Comparison of ENCODE assay signal across 9 cellular contexts in the genomic region with DNA sequence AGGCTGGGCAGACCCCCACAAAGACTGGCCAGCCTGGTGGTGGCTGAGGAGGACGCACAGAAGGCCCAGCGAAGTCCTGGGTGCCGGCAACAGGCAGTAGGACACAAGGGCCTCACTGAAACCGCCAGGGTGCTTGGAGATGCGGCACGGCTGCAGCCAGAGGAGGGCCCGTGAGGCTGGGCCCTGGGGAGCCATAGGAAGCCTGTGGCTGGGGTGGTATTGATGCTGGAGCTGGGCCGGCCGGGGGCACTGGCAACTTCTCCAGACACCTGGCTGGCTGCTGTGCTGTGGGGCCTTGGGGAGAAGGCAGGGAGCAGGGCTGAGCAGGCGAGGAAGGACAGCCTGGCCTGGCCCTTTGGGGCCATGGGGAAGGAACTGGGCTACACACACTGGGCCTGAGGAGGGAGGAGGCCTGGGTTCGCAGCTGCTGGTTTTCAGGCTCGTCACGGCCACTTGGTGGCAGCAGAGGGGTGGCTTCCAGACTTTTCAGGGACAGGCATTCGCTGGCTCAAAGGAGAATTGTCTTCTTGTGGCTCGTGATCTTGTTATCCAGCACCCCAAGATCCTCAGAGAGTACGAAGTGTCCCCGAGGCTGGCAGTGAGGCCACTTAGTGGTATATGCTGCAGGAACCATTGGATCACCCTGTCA. TPM values are rescaled to one million over a fixed set of nuclear protein-coding genes. Genes with fewer than 3 reads are reported as not detected.
DNase-seq lines count a peak whose midpoint lies in the region; ATAC-seq and TF ChIP-seq lines count a peak whose summit lies in the region.
"Had no signal": no experiment of that assay in that cellular context is flagged by ENCODE, and none has a peak within 500 bp of the region (broad histone marks: within the 10 kb centered on the region; RNA-seq: fewer than 3 reads in every experiment).

No MANE protein-coding gene starts in this region.

- H3K9me3 ChIP-seq in OCI-LY1 (ENCODE audit: low read length) (no peaks in the 10 kb centered on the region), esophagus squamous epithelium (no peaks in the 10 kb centered on the region)

- H3K27ac ChIP-seq in OCI-LY1 (ENCODE audit: low read depth, low read length, poor library complexity, severe bottlenecking) (no peak overlapping the region), esophagus squamous epithelium (no peak overlapping the region)

- H4K20me1 ChIP-seq in OCI-LY1 (ENCODE audit: insufficient read depth, low read length), result no peaks in the 10 kb centered on the region

- no peak overlapping the region for H3K9ac ChIP-seq in OCI-LY1 (ENCODE audit: low read length)

- H3K4me1 Mint-ChIP-seq in CD14-positive monocyte (peaks cover 14% of the 10 kb centered on the region), nephron progenitor cell (peaks cover 4% of the 10 kb centered on the region)

- no peaks in the 10 kb centered on the region for H3K4me1 ChIP-seq in OCI-LY1 (ENCODE audit: insufficient read depth, low read length, severe bottlenecking)
- no peaks in the 10 kb centered on the region for H3K4me1 ChIP-seq in esophagus squamous epithelium

- no peaks in the 10 kb centered on the region for H3K36me3 Mint-ChIP-seq in CD14-positive monocyte
- H3K36me3 Mint-ChIP-seq in nephron progenitor cell (ENCODE audit: low read depth), result no peaks in the 10 kb centered on the region
- H3K36me3 Mint-ChIP-seq: IgD-negative memory B cell had no signal

- no peak for ATAC-seq in HG02981 (IDR thresholded peaks at IDR 0.05; ENCODE audit: unreplicated experiment)

- WGBS in esophagus squamous epithelium, 2 donors, result 57 to 60% methylated on average over 6 to 7 of the region's 17 CpGs

- H3K79me2 ChIP-seq in OCI-LY1 (ENCODE audit: insufficient read depth, low read length), result no peaks in the 10 kb centered on the region

- no peak overlapping the region for H2AFZ ChIP-seq in OCI-LY1 (ENCODE audit: low read length)

- DNase-seq in CD14-positive monocyte (ENCODE audit: low spot score), result peak; percentile 50
- DNase-seq in H4 (ENCODE audit: low spot score), result peak; percentile 32
- DNase-seq in activated T-cell treated with anti-CD3 and anti-CD28 coated beads for 48 hours (ENCODE audit: low read depth), result peak; percentile 44
- DNase-seq in esophagus squamous epithelium (lab: John Stamatoyannopoulos, UW), result no peak
- peak; percentile 71 for DNase-seq in nephron progenitor cell
- DNase-seq in superior temporal gyrus (ENCODE audit: extremely low spot score), result peak; percentile 90

- no peak overlapping the region for H3K4me2 ChIP-seq in OCI-LY1 (ENCODE audit: low read length)

- H3K4me3 Mint-ChIP-seq in CD14-positive monocyte (no peak overlapping the region), nephron progenitor cell (no peak overlapping the region)

- H3K27me3 Mint-ChIP-seq in CD14-positive monocyte (ENCODE audit: low read depth in 3 of 3) (peaks cover 2 to 21% (median 3%) of the 10 kb centered on the region in 3 donors), nephron progenitor cell (ENCODE audit: low read depth, poor library complexity) (peaks cover 15% of the 10 kb centered on the region)

- H3K9me2 ChIP-seq in OCI-LY1 (ENCODE audit: low read depth, low read length), result no peaks in the 10 kb centered on the region

- H3K27ac Mint-ChIP-seq in CD14-positive monocyte (no peak overlapping the region), nephron progenitor cell (no peak overlapping the region)
- H3K27ac Mint-ChIP-seq: IgD-negative memory B cell had no signal

- H3K9me3 Mint-ChIP-seq in CD14-positive monocyte, result peaks cover 0 to 2% (median 0%) of the 10 kb centered on the region in 7 donors
- peaks cover 62% of the 10 kb centered on the region for H3K9me3 Mint-ChIP-seq in nephron progenitor cell
- H3K9me3 Mint-ChIP-seq: IgD-negative memory B cell had no signal

- H3K27me3 ChIP-seq in OCI-LY1 (ENCODE audit: insufficient read depth, low read length) (no peaks in the 10 kb centered on the region), esophagus squamous epithelium (peaks cover 0 to 8% (median 0%) of the 10 kb centered on the region in 4 donors)

- intact Hi-C loops in CD14-positive monocyte (cut with micrococcal nuclease), result loop anchor here (5.0 kb wide), 1 partner anchor 113 kb away; no protein-coding TSS in a partner anchor
- intact Hi-C loops in esophagus squamous epithelium (cut with DNase I), result no loop called here

- TF ChIP-seq CTCF in CD14-positive monocyte (IDR thresholded peaks at IDR 0.05) (peak; percentile 57), OCI-LY1 (IDR thresholded peaks at IDR 0.05; ENCODE audit: low read length) (peak; percentile 58), esophagus squamous epithelium (IDR thresholded peaks at IDR 0.05) (peak; percentile 22 to 60 (median 52)), nephron progenitor cell (IDR thresholded peaks at IDR 0.05) (peak; percentile 55)

- TF ChIP-seq POLR2A in esophagus squamous epithelium (IDR thresholded peaks at IDR 0.05), result no peak

- H3K4me3 ChIP-seq in OCI-LY1 (ENCODE audit: low read depth, low read length, poor library complexity, severe bottlenecking) (no peak overlapping the region), esophagus squamous epithelium (no peak overlapping the region)

- no peaks in the 10 kb centered on the region for H3F3A ChIP-seq in OCI-LY1 (ENCODE audit: insufficient read depth, low read length)

- H3K36me3 ChIP-seq in OCI-LY1 (ENCODE audit: insufficient read depth, low read length), result no peaks in the 10 kb centered on the region
- H3K36me3 ChIP-seq in esophagus squamous epithelium, result no peaks in the 10 kb centered on the region

RNA-seq across cellular contexts. Expression of gene ATP2B3, which starts 37.2 kb away (rescaled TPM):
- polyA plus RNA-seq in CD14-positive monocyte, result not detected
- total RNA-seq in H4 (2014; rRNA removed; shearing (Covaris generic)), result not detected in 2 replicates
- not detected for total RNA-seq in esophagus squamous epithelium
- polyA plus RNA-seq: IgD-negative memory B cell had no signal

RNA-seq across cellular contexts. Expression of gene CCNQ, which starts 44.3 kb away (rescaled TPM):
- polyA plus RNA-seq in CD14-positive monocyte, result 10 to 100 TPM; 29.3 to 35.6 TPM
- total RNA-seq in H4 (2014; rRNA removed; shearing (Covaris generic)), result 31.4 and 36.2 TPM in 2 replicates
- 10 to 100 TPM; 18.0 to 32.2 (median 23.9) TPM for total RNA-seq in esophagus squamous epithelium

RNA-seq across cellular contexts. Expression of gene BGN, which starts 59.9 kb away (rescaled TPM):
- not detected for polyA plus RNA-seq in CD14-positive monocyte
- not detected in 2 replicates for total RNA-seq in H4 (2014; rRNA removed; shearing (Covaris generic))
- total RNA-seq in esophagus squamous epithelium, result 10 to 100 TPM in 3 of 4 donors, 1 to 10 TPM in 1; 6.7 to 26.7 (median 15.7) TPM
- polyA plus RNA-seq: IgD-negative memory B cell had no signal
